Comparison of ENCODE assay signal across 8 cellular contexts in the genomic region with DNA sequence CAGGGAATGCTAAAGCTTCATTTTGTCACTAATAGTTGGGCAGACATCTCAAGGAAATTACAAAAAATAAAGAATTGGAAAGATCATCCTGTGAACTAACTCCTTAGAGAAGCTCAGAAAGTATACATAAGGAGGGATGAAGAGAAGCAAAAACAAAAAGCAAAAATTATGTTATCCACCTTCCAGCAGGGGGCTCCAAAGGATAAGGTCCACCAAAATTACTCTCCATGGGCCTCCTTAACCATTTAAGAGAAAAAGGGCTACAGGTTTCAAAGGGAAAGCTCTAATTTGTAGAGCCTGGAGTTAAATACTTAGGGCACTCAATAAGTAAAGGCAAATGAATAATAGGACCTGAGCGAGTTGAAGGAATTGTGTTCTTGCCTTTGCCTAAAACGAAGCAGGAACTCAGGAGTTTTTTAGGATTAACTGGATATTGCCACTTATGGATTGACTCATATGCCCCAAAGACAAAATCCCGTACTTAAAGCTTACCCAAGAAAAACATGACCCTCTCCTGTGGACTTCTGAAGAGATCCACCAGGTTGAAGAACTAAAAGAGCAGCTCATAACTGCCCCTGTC.
DNase-seq lines count a peak whose midpoint lies in the region; ATAC-seq and TF ChIP-seq lines count a peak whose summit lies in the region.

No MANE protein-coding gene starts in this region.

- CTCF ChIA-PET in A673 (lab: Charles Lee): no interaction called here

- H3K4me1 ChIP-seq in A673 (ENCODE audit: insufficient read depth, low read length, poor library complexity, severe bottlenecking): no peaks in the 10 kb centered on the region

- DNase-seq in A673 (ENCODE audit: low spot score) (peak; percentile 64), NCI-H2171 (lab: John Stamatoyannopoulos, UW) (peak; percentile 1), choroid plexus epithelial cell (ENCODE audit: low read depth) (peak; percentile 47), osteocyte (ENCODE audit: extremely low spot score, unreplicated experiment) (no peak)

- intact Hi-C loops in A673 (cut with micrococcal nuclease; ENCODE audit: unreplicated experiment): loop anchor here (2.0 to 10.0 kb wide), 3 partner anchors 406 to 1098 kb away; no protein-coding TSS in a partner anchor

- ATAC-seq in GM19351 (IDR thresholded peaks at IDR 0.05; ENCODE audit: unreplicated experiment) (peak; percentile 55), HG03565 (IDR thresholded peaks at IDR 0.05; ENCODE audit: unreplicated experiment) (no peak), HG03457 (IDR thresholded peaks at IDR 0.05; ENCODE audit: unreplicated experiment) (no peak), HG03139 (IDR thresholded peaks at IDR 0.05; ENCODE audit: unreplicated experiment) (no peak)

- H3K27me3 Mint-ChIP-seq in osteocyte (ENCODE audit: unreplicated experiment): peaks cover 11% of the 10 kb centered on the region

- H3K4me3 ChIP-seq in A673 (ENCODE audit: low read depth, low read length, poor library complexity, severe bottlenecking) (no peak overlapping the region), choroid plexus epithelial cell (ENCODE audit: low read depth, low read length) (no peak overlapping the region)

- H3K4me1 Mint-ChIP-seq in osteocyte (ENCODE audit: unreplicated experiment): peaks cover 2% of the 10 kb centered on the region

- peak; percentile 63 for TF ChIP-seq CTCF in A673 (conservative IDR thresholded peaks at IDR 0.05; ENCODE audit: low read depth, low read length)
- TF ChIP-seq CTCF in choroid plexus epithelial cell (conservative IDR thresholded peaks at IDR 0.05; ENCODE audit: low read depth, low read length): peak; percentile 50
- TF ChIP-seq CTCF in osteocyte (IDR thresholded peaks at IDR 0.05): peak; percentile 84

- no peak overlapping the region for H3K4me3 Mint-ChIP-seq in osteocyte (ENCODE audit: unreplicated experiment)

- H3K9me3 Mint-ChIP-seq in osteocyte (ENCODE audit: unreplicated experiment): peaks cover 8% of the 10 kb centered on the region

- no TSS peak for BruUV-seq in A673 (replicated peaks; lab: Mats Ljungman, UMichigan)

- H3K27ac Mint-ChIP-seq in osteocyte (ENCODE audit: unreplicated experiment): no peak overlapping the region

- POLR2A ChIA-PET in A673 (lab: Charles Lee; ENCODE audit: low non-redundant PET): no interaction called here

- H3K27ac ChIP-seq in A673 (ENCODE audit: low read depth, low read length, poor library complexity, severe bottlenecking): no peak overlapping the region

- no peaks in the 10 kb centered on the region for H3K36me3 ChIP-seq in A673 (ENCODE audit: insufficient read depth, low read length, poor library complexity, severe bottlenecking)

- no peaks in the 10 kb centered on the region for H3K9me3 ChIP-seq in A673 (ENCODE audit: low read depth, low read length, poor library complexity, severe bottlenecking)

- H3K36me3 Mint-ChIP-seq in osteocyte (ENCODE audit: unreplicated experiment): no peaks in the 10 kb centered on the region

- H3K27me3 ChIP-seq in A673 (replicated peaks; ENCODE audit: insufficient read depth, low read depth, low read length, poor library complexity): no peaks in the 10 kb centered on the region
